In genomic region chr6:43052842-43053544, GRCh38 we compare ENCODE assay signal across 8 cellular contexts. TPM values are rescaled to one million over a fixed set of nuclear protein-coding genes. Genes with fewer than 3 reads are reported as not detected.
A peak's percentile ranks its signal among the peaks of the same experiment; 100 is the strongest.
DNase-seq lines count a peak whose midpoint lies in the region; ATAC-seq and TF ChIP-seq lines count a peak whose summit lies in the region.

No MANE protein-coding gene starts in this region.

- peaks cover 14% of the 10 kb centered on the region for H3K36me3 ChIP-seq in BJ (ENCODE audit: control insufficient read depth, insufficient read depth, low read length)
- peaks cover 0 to 41% of the 10 kb centered on the region in 2 donors for H3K36me3 ChIP-seq in gastrocnemius medialis

- TF ChIP-seq POLR2A in gastrocnemius medialis (IDR thresholded peaks at IDR 0.05): no peak

- CTCF ChIA-PET in BJ (lab: Yijun Ruan, JAX): interaction anchor here (1.9 to 3.1 kb wide), 2 partner anchors 39 to 90 kb away, joined by 5 to 12 read pairs; partner anchors contain the start of genes KLHDC3 and MEA1

- peaks cover 2% of the 10 kb centered on the region for H3K36me3 Mint-ChIP-seq in activated naive CD8-positive, alpha-beta T cell

- no peaks in the 10 kb centered on the region for H3K9me3 Mint-ChIP-seq in activated naive CD8-positive, alpha-beta T cell (ENCODE audit: low read depth)

- POLR2A ChIA-PET in BJ (lab: Charles Lee): interaction anchor here (0.6 to 1.0 kb wide), 3 partner anchors 39 to 124 kb away, joined by 3 to 5 read pairs (median 4); partner anchors contain the start of genes CNPY3, KLHDC3 and PPP2R5D

- peak overlapping the region; percentile 78 for H3K4me3 ChIP-seq in BJ (ENCODE audit: low read depth, low read length)
- peak overlapping the region; percentile 55 for H3K4me3 ChIP-seq in right cardiac atrium (ENCODE audit: low read length)
- peak overlapping the region; percentile 39 to 86 (median 74) for H3K4me3 ChIP-seq in gastrocnemius medialis

- peaks cover 38% of the 10 kb centered on the region for H3K4me1 Mint-ChIP-seq in activated naive CD8-positive, alpha-beta T cell (ENCODE audit: low read depth)

- intact Hi-C loops in right cardiac atrium (cut with DNase I) (loop anchor here in 2 of 4 donors (5.0 kb wide), 2 partner anchors 36 to 41 kb away; partner anchors contain the start of genes KLHDC3 (in 1 of the 2) and MEA1 (in 1 of the 2)), gastrocnemius medialis (cut with DNase I; ENCODE audit: low total_unique reads) (loop anchor here (1.0 to 10.0 kb wide), 2 partner anchors 17 to 308 kb away; partner anchors contain the start of gene TBCC)

- DNase-seq in BJ (ENCODE audit: low read depth): no peak
- DNase-seq in GM20000 (ENCODE audit: low spot score): peak; percentile 41
- peak; percentile 36 to 40 for DNase-seq in Kasumi-1 (lab: John Stamatoyannopoulos, UW)
- DNase-seq in right cardiac atrium: peak; percentile 42 to 62 (median 59)
- peak in 1 of 2 donors; percentile 38 for DNase-seq in gastrocnemius medialis
- no peak for DNase-seq in NCI-H2107 (lab: John Stamatoyannopoulos, UW)
- DNase-seq in NCI-H1105 (lab: John Stamatoyannopoulos, UW): no peak

- no peak for TF ChIP-seq CTCF in BJ (IDR thresholded peaks at IDR 0.05; ENCODE audit: insufficient read depth, low read depth, low read length)
- TF ChIP-seq CTCF in GM20000 (IDR thresholded peaks at IDR 0.05; ENCODE audit: extremely low read depth, missing control alignments): no peak
- TF ChIP-seq CTCF in gastrocnemius medialis (IDR thresholded peaks at IDR 0.05 in 4 of 5, conservative IDR thresholded peaks at IDR 0.05 in 1 of 5): no peak

- H3K27me3 ChIP-seq in BJ (ENCODE audit: control insufficient read depth, insufficient read depth, low read length) (no peaks in the 10 kb centered on the region), right cardiac atrium (ENCODE audit: control insufficient read depth, insufficient read depth) (no peaks in the 10 kb centered on the region), gastrocnemius medialis (no peaks in the 10 kb centered on the region)

- H3K9me3 ChIP-seq in right cardiac atrium (ENCODE audit: control insufficient read depth, low read length) (no peaks in the 10 kb centered on the region), gastrocnemius medialis (no peaks in the 10 kb centered on the region)

- H3K4me3 Mint-ChIP-seq in activated naive CD8-positive, alpha-beta T cell: peak overlapping the region; percentile 95

- H3K4me1 ChIP-seq in right cardiac atrium (ENCODE audit: control insufficient read depth, insufficient read depth, low read length) (no peaks in the 10 kb centered on the region), gastrocnemius medialis (peaks cover 8 to 20% of the 10 kb centered on the region in 2 donors)

- ATAC-seq in right cardiac atrium: peak; percentile 29 to 30
- ATAC-seq in gastrocnemius medialis: peak; percentile 40 to 41

- WGBS in right cardiac atrium: 21% methylated on average over 22 of the region's 22 CpGs

- H3K27ac ChIP-seq in right cardiac atrium (ENCODE audit: low read length): peak overlapping the region; percentile 78
- peak overlapping the region; percentile 86 to 98 (median 92) for H3K27ac ChIP-seq in gastrocnemius medialis

- H3K27me3 Mint-ChIP-seq in activated naive CD8-positive, alpha-beta T cell: no peaks in the 10 kb centered on the region

- in situ Hi-C loops in gastrocnemius medialis (cut with MboI; ENCODE audit: low sequenced_read_pairs in 4 of 4): no loop called here

- H3K27ac Mint-ChIP-seq in activated naive CD8-positive, alpha-beta T cell: peak overlapping the region; percentile 94

RNA-seq across cellular contexts. Expression of gene CUL7, which starts 0.7 kb away (rescaled TPM):
- polyA plus RNA-seq in BJ (2011; rRNA removed) (31.8 and 50.7 TPM in 2 replicates), right cardiac atrium (4.5 TPM)
- 49.7 and 67.8 TPM in 2 replicates for polyA minus RNA-seq in BJ (2011; rRNA and poly(A)+ RNA removed)
- total RNA-seq in right cardiac atrium (1 to 10 TPM; 6.7 to 9.6 (median 9.2) TPM), gastrocnemius medialis (10 to 100 TPM; 11.9 to 21.3 (median 15.4) TPM)

RNA-seq across cellular contexts. Expression of gene MRPL2, which starts 6.2 kb away (rescaled TPM):
- polyA plus RNA-seq in BJ (2011; rRNA removed) (20.5 and 22.8 TPM in 2 replicates), right cardiac atrium (92.7 TPM)
- polyA minus RNA-seq in BJ (2011; rRNA and poly(A)+ RNA removed): 10.0 and 18.8 TPM in 2 replicates
- total RNA-seq in right cardiac atrium (10 to 100 TPM; 83.2 to 94.2 (median 87.8) TPM), gastrocnemius medialis (10 to 100 TPM; 34.1 to 64.9 (median 41.1) TPM)

RNA-seq across cellular contexts. Expression of gene KLC4, which starts 6.4 kb away (rescaled TPM):
- 13.2 and 16.8 TPM in 2 replicates for polyA plus RNA-seq in BJ (2011; rRNA removed)
- 8.4 and 9.5 TPM in 2 replicates for polyA minus RNA-seq in BJ (2011; rRNA and poly(A)+ RNA removed)
- 10 to 100 TPM; 36.9 to 51.2 (median 40.1) TPM for total RNA-seq in right cardiac atrium
- polyA plus RNA-seq in right cardiac atrium: 32.4 TPM
- total RNA-seq in gastrocnemius medialis: 10 to 100 TPM; 12.2 to 19.3 (median 14.6) TPM

RNA-seq across cellular contexts. Expression of gene PTK7, which starts 23.1 kb away (rescaled TPM):
- polyA plus RNA-seq in BJ (2011; rRNA removed) (187 and 362 TPM in 2 replicates), right cardiac atrium (4.1 TPM)
- 292 and 322 TPM in 2 replicates for polyA minus RNA-seq in BJ (2011; rRNA and poly(A)+ RNA removed)
- total RNA-seq in right cardiac atrium (1 to 10 TPM; 5.8 to 9.4 (median 8.2) TPM), gastrocnemius medialis (under 1 TPM; 0.15 to 0.64 (median 0.24) TPM)

RNA-seq across cellular contexts. Expression of gene RRP36, which starts 31.6 kb away (rescaled TPM):
- 43.1 and 52.7 TPM in 2 replicates for polyA plus RNA-seq in BJ (2011; rRNA removed)
- 20.2 and 31.9 TPM in 2 replicates for polyA minus RNA-seq in BJ (2011; rRNA and poly(A)+ RNA removed)
- total RNA-seq in right cardiac atrium: 10 to 100 TPM; 28.2 to 34.3 (median 29.6) TPM
- 27.2 TPM for polyA plus RNA-seq in right cardiac atrium
- 10 to 100 TPM; 37.7 to 64.3 (median 51.0) TPM for total RNA-seq in gastrocnemius medialis

Comparison
In these comparisons a context has a peak if more than half of its experiments do, and no peak if none do; other contexts are left out.
1. DNase-seq: peak in GM20000 (single experiment), Kasumi-1 (2 of 2) and right cardiac atrium (3 of 3); none in BJ (single experiment), NCI-H2107 (single experiment) and NCI-H1105 (single experiment).
2. Peak in every context shown above with its lines, with median percentiles within 50 percentile points of each other: H3K4me3 ChIP-seq.